1 cellular context compared by ENCODE assay signal in the genomic region with DNA sequence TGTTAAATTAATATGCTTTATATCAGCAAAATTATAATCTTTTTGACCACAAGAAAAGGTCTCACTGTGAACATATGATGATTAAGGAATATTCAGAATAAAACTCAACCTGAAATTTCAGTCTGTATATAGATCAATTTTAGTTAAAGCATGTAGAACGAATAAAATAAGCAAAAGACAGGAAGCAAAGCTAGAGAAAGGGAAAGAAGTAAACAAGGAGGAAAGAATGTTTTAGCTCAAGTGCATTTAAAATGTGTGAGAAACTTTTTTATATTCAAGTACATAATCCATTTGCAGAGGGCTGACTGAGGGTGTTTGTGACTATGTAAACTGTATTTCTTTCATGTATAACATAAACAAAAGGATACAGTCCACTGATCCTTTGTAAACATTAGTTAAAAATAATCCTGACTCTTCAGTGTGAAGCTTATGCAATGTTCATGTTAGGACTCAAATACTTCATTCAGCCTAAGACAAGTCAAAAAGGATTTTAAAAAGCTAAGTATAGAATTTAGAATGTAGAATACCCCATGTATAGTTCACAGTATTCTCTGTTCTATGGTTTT.
TF ChIP-seq lines count a peak whose summit lies in the region.

No MANE protein-coding gene starts in this region.

TF ChIP-seq in GM23338, 12 proteins besides CTCF, POLR2A, EP300 and RAD21:
- TF ChIP-seq, protein P1, sequence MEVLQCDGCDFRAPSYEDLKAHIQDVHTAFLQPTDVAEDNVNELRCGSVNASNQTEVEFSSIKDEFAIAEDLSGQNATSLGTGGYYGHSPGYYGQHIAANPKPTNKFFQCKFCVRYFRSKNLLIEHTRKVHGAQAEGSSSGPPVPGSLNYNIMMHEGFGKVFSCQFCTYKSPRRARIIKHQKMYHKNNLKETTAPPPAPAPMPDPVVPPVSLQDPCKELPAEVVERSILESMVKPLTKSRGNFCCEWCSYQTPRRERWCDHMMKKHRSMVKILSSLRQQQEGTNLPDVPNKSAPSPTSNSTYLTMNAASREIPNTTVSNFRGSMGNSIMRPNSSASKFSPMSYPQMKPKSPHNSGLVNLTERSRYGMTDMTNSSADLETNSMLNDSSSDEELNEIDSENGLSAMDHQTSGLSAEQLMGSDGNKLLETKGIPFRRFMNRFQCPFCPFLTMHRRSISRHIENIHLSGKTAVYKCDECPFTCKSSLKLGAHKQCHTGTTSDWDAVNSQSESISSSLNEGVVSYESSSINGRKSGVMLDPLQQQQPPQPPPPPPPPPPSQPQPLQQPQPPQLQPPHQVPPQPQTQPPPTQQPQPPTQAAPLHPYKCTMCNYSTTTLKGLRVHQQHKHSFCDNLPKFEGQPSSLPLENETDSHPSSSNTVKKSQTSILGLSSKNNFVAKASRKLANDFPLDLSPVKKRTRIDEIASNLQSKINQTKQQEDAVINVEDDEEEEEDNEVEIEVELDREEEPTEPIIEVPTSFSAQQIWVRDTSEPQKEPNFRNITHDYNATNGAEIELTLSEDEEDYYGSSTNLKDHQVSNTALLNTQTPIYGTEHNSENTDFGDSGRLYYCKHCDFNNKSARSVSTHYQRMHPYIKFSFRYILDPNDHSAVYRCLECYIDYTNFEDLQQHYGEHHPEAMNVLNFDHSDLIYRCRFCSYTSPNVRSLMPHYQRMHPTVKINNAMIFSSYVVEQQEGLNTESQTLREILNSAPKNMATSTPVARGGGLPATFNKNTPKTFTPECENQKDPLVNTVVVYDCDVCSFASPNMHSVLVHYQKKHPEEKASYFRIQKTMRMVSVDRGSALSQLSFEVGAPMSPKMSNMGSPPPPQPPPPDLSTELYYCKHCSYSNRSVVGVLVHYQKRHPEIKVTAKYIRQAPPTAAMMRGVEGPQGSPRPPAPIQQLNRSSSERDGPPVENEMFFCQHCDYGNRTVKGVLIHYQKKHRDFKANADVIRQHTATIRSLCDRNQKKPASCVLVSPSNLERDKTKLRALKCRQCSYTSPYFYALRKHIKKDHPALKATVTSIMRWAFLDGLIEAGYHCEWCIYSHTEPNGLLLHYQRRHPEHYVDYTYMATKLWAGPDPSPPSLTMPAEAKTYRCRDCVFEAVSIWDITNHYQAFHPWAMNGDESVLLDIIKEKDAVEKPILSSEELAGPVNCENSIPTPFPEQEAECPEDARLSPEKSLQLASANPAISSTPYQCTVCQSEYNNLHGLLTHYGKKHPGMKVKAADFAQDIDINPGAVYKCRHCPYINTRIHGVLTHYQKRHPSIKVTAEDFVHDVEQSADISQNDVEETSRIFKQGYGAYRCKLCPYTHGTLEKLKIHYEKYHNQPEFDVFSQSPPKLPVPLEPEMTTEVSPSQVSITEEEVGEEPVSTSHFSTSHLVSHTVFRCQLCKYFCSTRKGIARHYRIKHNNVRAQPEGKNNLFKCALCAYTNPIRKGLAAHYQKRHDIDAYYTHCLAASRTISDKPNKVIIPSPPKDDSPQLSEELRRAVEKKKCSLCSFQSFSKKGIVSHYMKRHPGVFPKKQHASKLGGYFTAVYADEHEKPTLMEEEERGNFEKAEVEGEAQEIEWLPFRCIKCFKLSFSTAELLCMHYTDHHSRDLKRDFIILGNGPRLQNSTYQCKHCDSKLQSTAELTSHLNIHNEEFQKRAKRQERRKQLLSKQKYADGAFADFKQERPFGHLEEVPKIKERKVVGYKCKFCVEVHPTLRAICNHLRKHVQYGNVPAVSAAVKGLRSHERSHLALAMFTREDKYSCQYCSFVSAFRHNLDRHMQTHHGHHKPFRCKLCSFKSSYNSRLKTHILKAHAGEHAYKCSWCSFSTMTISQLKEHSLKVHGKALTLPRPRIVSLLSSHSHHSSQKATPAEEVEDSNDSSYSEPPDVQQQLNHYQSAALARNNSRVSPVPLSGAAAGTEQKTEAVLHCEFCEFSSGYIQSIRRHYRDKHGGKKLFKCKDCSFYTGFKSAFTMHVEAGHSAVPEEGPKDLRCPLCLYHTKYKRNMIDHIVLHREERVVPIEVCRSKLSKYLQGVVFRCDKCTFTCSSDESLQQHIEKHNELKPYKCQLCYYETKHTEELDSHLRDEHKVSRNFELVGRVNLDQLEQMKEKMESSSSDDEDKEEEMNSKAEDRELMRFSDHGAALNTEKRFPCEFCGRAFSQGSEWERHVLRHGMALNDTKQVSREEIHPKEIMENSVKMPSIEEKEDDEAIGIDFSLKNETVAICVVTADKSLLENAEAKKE (CRISPR knock-in tag; IDR thresholded peaks at IDR 0.05), result no peak
- TF ChIP-seq CREB1 (CRISPR knock-in tag; IDR thresholded peaks at IDR 0.05; ENCODE audit: low read depth) (no peak), NANOG (IDR thresholded peaks at IDR 0.05; ENCODE audit: borderline replicate concordance) (no peak), EZH2phosphoT487 (IDR thresholded peaks at IDR 0.05; ENCODE audit: unreplicated experiment) (no peak)
